8 cellular contexts compared by ENCODE assay signal in genomic region chr2:26245231-26245732, GRCh38. TPM values are rescaled to one million over a fixed set of nuclear protein-coding genes. Genes with fewer than 3 reads are reported as not detected.
DNase-seq lines count a peak whose midpoint lies in the region; ATAC-seq, FAIRE-seq and TF ChIP-seq lines count a peak whose summit lies in the region.

No MANE protein-coding gene starts in this region.

- TF ChIP-seq EP300 in SK-N-SH (IDR thresholded peaks at IDR 0.05; ENCODE audit: borderline replicate concordance in 1 of 2, low read depth in 1 of 2, low read length in 1 of 2) (no peak), GM12878 (IDR thresholded peaks at IDR 0.05; ENCODE audit: borderline replicate concordance in 1 of 2, control insufficient read depth in 1 of 2, low read depth in 2 of 2, low read length in 2 of 2) (no peak)

- peak overlapping the region; percentile 91 to 98 for H3K27ac ChIP-seq in SK-N-SH (ENCODE audit: low read depth in 2 of 2, low read length in 1 of 2)
- H3K27ac ChIP-seq in GM12878 (ENCODE audit: control insufficient read depth, insufficient read depth): peak overlapping the region; percentile 96

- intact Hi-C loops in GM12878 (cut with micrococcal nuclease; ENCODE audit: unreplicated experiment): loop anchor here (2.0 kb wide), 1 partner anchor 86 kb away; no protein-coding TSS in a partner anchor

- H3K27me3 ChIP-seq in SK-N-SH (ENCODE audit: insufficient read depth) (no peaks in the 10 kb centered on the region), GM12878 (replicated peaks in 1 of 2; ENCODE audit: control insufficient read depth in 2 of 2, insufficient read depth in 2 of 2, low read length in 1 of 2) (no peaks in the 10 kb centered on the region)

- peak overlapping the region; percentile 87 for H3K9ac ChIP-seq in SK-N-SH
- H3K9ac ChIP-seq in GM12878 (ENCODE audit: control insufficient read depth, insufficient read depth, low read length): peak overlapping the region; percentile 94

- in situ Hi-C loops in GM12878 (cut with MboI): no loop called here

- peak overlapping the region; percentile 97 for H2AFZ ChIP-seq in SK-N-SH (ENCODE audit: low read depth)
- H2AFZ ChIP-seq in GM12878 (ENCODE audit: control insufficient read depth, low read depth, low read length): peak overlapping the region; percentile 93

- peaks cover 9 to 11% of the 10 kb centered on the region in 2 experiments; a peak in 3 of 4 replicates for H3K4me1 ChIP-seq in SK-N-SH (ENCODE audit: control insufficient read depth in 1 of 2, insufficient read depth in 2 of 2, low read depth in 1 of 2, low read length in 1 of 2)
- H3K4me1 ChIP-seq in GM12878 (ENCODE audit: control insufficient read depth, insufficient read depth, low read length): peaks cover 16% of the 10 kb centered on the region

- SMC1A ChIA-PET in GM12878 (lab: Charles Lee; ENCODE audit: uncharacterized antibody, unreplicated experiment): interaction anchor here (0.5 to 8.9 kb wide), 11 partner anchors 9 to 360 kb away, joined by 3 to 71 read pairs (median 5); partner anchors contain the start of gene ADGRF3

- ATAC-seq in GM18873 (IDR thresholded peaks at IDR 0.05; ENCODE audit: low FRiP score, unreplicated experiment): peak; percentile 7
- ATAC-seq in HG03432 (IDR thresholded peaks at IDR 0.05; ENCODE audit: unreplicated experiment): peak; percentile 6
- peak; percentile 49 for ATAC-seq in GM12878

- WGBS in SK-N-SH (ENCODE audit: low lambda C conversion rate): under 1% methylated on average over 21 of the region's 21 CpGs
- WGBS in GM12878 (ENCODE audit: insufficient coverage, insufficient replicate concordance, low lambda C conversion rate, missing lambda C conversion rate): 1% methylated on average over 21 of the region's 21 CpGs

- H3K4me2 ChIP-seq in SK-N-SH: peak overlapping the region; percentile 89
- H3K4me2 ChIP-seq in GM12878 (ENCODE audit: control insufficient read depth, insufficient read depth): peak overlapping the region; percentile 82

- no peak for TF ChIP-seq POLR2A in GM12878 (IDR thresholded peaks at IDR 0.05; ENCODE audit: low read depth, low read length)

- FAIRE-seq in GM12878 (lab: Jason Lieb, UNC): no peak

- no peak for TF ChIP-seq CTCF in AG10803 (conservative IDR thresholded peaks at IDR 0.05; ENCODE audit: low read length)
- no peak for TF ChIP-seq CTCF in SK-N-SH (IDR thresholded peaks at IDR 0.05)
- TF ChIP-seq CTCF in GM12878 (IDR thresholded peaks at IDR 0.05 in 2 of 3, conservative IDR thresholded peaks at IDR 0.05 in 1 of 3; ENCODE audit: control insufficient read depth in 2 of 3, extremely low read depth in 1 of 3, insufficient read depth in 1 of 3, low read depth in 3 of 3, low read length in 3 of 3): no peak

- TF ChIP-seq RAD21 in SK-N-SH (IDR thresholded peaks at IDR 0.05; ENCODE audit: low read length) (no peak), GM12878 (IDR thresholded peaks at IDR 0.05; ENCODE audit: insufficient read depth, low read depth, low read length) (no peak)

- RAD21 ChIA-PET in GM12878 (lab: Charles Lee; ENCODE audit: unreplicated experiment): interaction anchor here (1.3 to 4.9 kb wide), 5 partner anchors 25 to 102 kb away, joined by 4 to 41 read pairs (median 5); partner anchors contain the start of genes ADGRF3 and SELENOI

- H3K9me3 ChIP-seq in SK-N-SH (no peaks in the 10 kb centered on the region), GM12878 (replicated peaks; ENCODE audit: control insufficient read depth, insufficient read depth, low read length) (no peaks in the 10 kb centered on the region; the same call in 2 of the 3 replicates)

- H3K79me2 ChIP-seq in SK-N-SH (ENCODE audit: insufficient read depth): peaks cover 96% of the 10 kb centered on the region
- H3K79me2 ChIP-seq in GM12878 (ENCODE audit: control insufficient read depth, insufficient read depth, low read length): peaks cover 93% of the 10 kb centered on the region

- H3K4me3 ChIP-seq in AG10803 (ENCODE audit: low read length): peak overlapping the region; percentile 99
- H3K4me3 ChIP-seq in SK-N-SH (ENCODE audit: low read depth in 2 of 2, low read length in 1 of 2): peak overlapping the region; percentile 83 to 91
- peak overlapping the region; percentile 92 for H3K4me3 ChIP-seq in GM12878

- DNase-seq in AG10803 (ENCODE audit: low read depth) (peak; percentile 19), SK-N-SH (peak; percentile 62), GM12878 (ENCODE audit: low read depth, low spot score) (peak; percentile 15), inferior parietal cortex (ENCODE audit: extremely low spot score) (peak; percentile 47), GM19238 (ENCODE audit: insufficient read length, low spot score) (no peak)
- DNase-seq in stimulated activated CD4-positive, alpha-beta T cell treated with anti-CD3 and anti-CD28 coated beads, Interleukin-15, amount 100 ng/mL, for 24 hours: peak; percentile 60

- H4K20me1 ChIP-seq in SK-N-SH (ENCODE audit: insufficient read depth): peaks cover 10% of the 10 kb centered on the region; the same call in 1 of the 2 replicates
- no peaks in the 10 kb centered on the region for H4K20me1 ChIP-seq in GM12878 (ENCODE audit: control insufficient read depth, insufficient read depth)

- POLR2A ChIA-PET in SK-N-SH (lab: Yijun Ruan, JAX): interaction anchor here (0.7 kb wide), 1 partner anchor 13 kb away, joined by 3 read pairs; no protein-coding TSS in a partner anchor
- POLR2A ChIA-PET in GM12878 (lab: Charles Lee): interaction anchor here (0.6 to 5.1 kb wide), 11 partner anchors 10 to 367 kb away, joined by 3 to 35 read pairs (median 6); partner anchors contain the start of genes ADGRF3, RAB10 and SELENOI

- H3K9me2 ChIP-seq in SK-N-SH: no peaks in the 10 kb centered on the region

- peaks cover 9% of the 10 kb centered on the region for H3F3A ChIP-seq in SK-N-SH (replicated peaks; ENCODE audit: insufficient read depth)

- TSS peak; percentile 70 for BruUV-seq in GM12878 (replicated peaks; lab: Mats Ljungman, UMichigan)

- H3K36me3 ChIP-seq in SK-N-SH (replicated peaks in 1 of 2; ENCODE audit: control insufficient read depth in 1 of 2, insufficient read depth in 2 of 2, low read length in 1 of 2) (no peaks in the 10 kb centered on the region), GM12878 (ENCODE audit: control insufficient read depth in 2 of 2, insufficient read depth in 2 of 2, low read length in 1 of 2) (no peaks in the 10 kb centered on the region)

- CTCF ChIA-PET in SK-N-SH (lab: Yijun Ruan, JAX): interaction anchor here (1.2 to 1.9 kb wide), 6 partner anchors 64 to 500 kb away, joined by 3 to 5 read pairs (median 4); no protein-coding TSS in a partner anchor
- CTCF ChIA-PET in GM12878 (lab: Yijun Ruan, JAX): interaction anchor here (1.4 to 2.9 kb wide), 3 partner anchors 15 to 84 kb away, joined by 3 to 12 read pairs (median 4); no protein-coding TSS in a partner anchor

TF ChIP-seq in GM12878, 131 proteins besides CTCF, POLR2A, EP300 and RAD21 (continues in another document):
- TF ChIP-seq SIX5 (IDR thresholded peaks at IDR 0.05; ENCODE audit: low read depth, low read length, severe bottlenecking) (no peak), NFXL1 (IDR thresholded peaks at IDR 0.05; ENCODE audit: borderline replicate concordance) (no peak), SREBF2 (IDR thresholded peaks at IDR 0.05; ENCODE audit: low read length) (no peak), NBN (IDR thresholded peaks at IDR 0.05) (no peak; the same call in 1 of the 2 replicates), ATF7 (IDR thresholded peaks at IDR 0.05; ENCODE audit: low read depth) (peak; percentile 88), ZBED1 (IDR thresholded peaks at IDR 0.05; ENCODE audit: borderline replicate concordance) (0 out of 2 replicates have a peak, but pooled peaks have one; percentile 4)

RNA-seq across cellular contexts. Expression of gene HADHB, which starts 0.5 kb away (rescaled TPM):
- 108 and 137 TPM in 2 replicates for polyA plus RNA-seq in SK-N-SH (2012; rRNA removed)
- polyA plus RNA-seq in SK-N-SH (2012; cell fraction: cytosol; rRNA removed): 133 and 137 TPM in 2 replicates
- 71.1 and 111 TPM in 2 replicates for polyA plus RNA-seq in SK-N-SH (2012; cell fraction: nucleus; rRNA removed)
- 148 and 151 TPM in 2 replicates for total RNA-seq in GM12878 (2013; cell fraction: nucleolus; rRNA removed)
- 53.7 and 67.3 TPM in 2 replicates for total RNA-seq in GM12878 (2014; rRNA removed)
- 68.8 and 69.3 TPM in 2 replicates for total RNA-seq in GM12878 (2014; rRNA removed; fragmentation: Illumina TruSeq; extraction: Trizol)
- 73.5 and 78.6 TPM in 2 replicates for total RNA-seq in GM12878 (2021)
- polyA plus RNA-seq in GM12878 (2011; ENCODE audit: low read depth): 51.6 TPM
- 123 and 161 TPM in 2 replicates for polyA plus RNA-seq in GM12878 (2011; rRNA removed)
- 98.4 and 125 TPM in 2 replicates for polyA plus RNA-seq in GM12878 (2011; cell fraction: cytosol; rRNA removed)
- 86.4 and 86.8 TPM in 2 replicates for polyA plus RNA-seq in GM12878 (2011; cell fraction: nucleus; rRNA removed)
- polyA plus RNA-seq in GM12878 (2012): 51.4 and 70.3 TPM in 2 replicates
- 67.0 and 76.4 TPM in 2 replicates for polyA plus RNA-seq in GM12878 (2014; fragmentation: Illumina TruSeq; extraction: Trizol)
- polyA plus RNA-seq in GM12878 (2014; fragmentation: Nextera tagmentation; extraction: Ambion mirVana): 100 to 1,000 TPM; 107 to 145 TPM
- polyA plus RNA-seq in GM12878 (2014; rRNA removed): 60.7 and 68.6 TPM in 2 replicates
- polyA plus RNA-seq in GM12878 (2016; fragmentation: Nextera tagmentation; extraction: Ambion mirVana): 100 to 1,000 TPM in 1 of 2 experiments, 10 to 100 TPM in 1; 97.5 to 104 TPM
- polyA minus RNA-seq in GM12878 (2011; rRNA and poly(A)+ RNA removed): 145 and 159 TPM in 2 replicates
- 24.9 and 31.3 TPM in 2 replicates for polyA minus RNA-seq in GM12878 (2011; cell fraction: cytosol; rRNA and poly(A)+ RNA removed)
- 29.4 and 49.3 TPM in 2 replicates for polyA minus RNA-seq in GM12878 (2011; cell fraction: nucleus; rRNA and poly(A)+ RNA removed)

RNA-seq across cellular contexts. Expression of gene HADHA, which starts 0.8 kb away (rescaled TPM):
- polyA plus RNA-seq in SK-N-SH (2012; rRNA removed) (64.3 and 69.9 TPM in 2 replicates), GM12878 (2011; rRNA removed) (194 and 208 TPM in 2 replicates), GM12878 (2014; fragmentation: Illumina TruSeq; extraction: Trizol) (207 and 221 TPM in 2 replicates), GM12878 (2014; fragmentation: Nextera tagmentation; extraction: Ambion mirVana) (100 to 1,000 TPM; 109 to 144 TPM), GM12878 (2014; rRNA removed) (114 and 125 TPM in 2 replicates), GM12878 (2016; fragmentation: Nextera tagmentation; extraction: Ambion mirVana) (100 to 1,000 TPM; 187 to 190 TPM)
- 70.6 and 71.0 TPM in 2 replicates for polyA plus RNA-seq in SK-N-SH (2012; cell fraction: cytosol; rRNA removed)
- 57.8 and 66.5 TPM in 2 replicates for polyA plus RNA-seq in SK-N-SH (2012; cell fraction: nucleus; rRNA removed)
- 66.8 and 68.7 TPM in 2 replicates for total RNA-seq in GM12878 (2013; cell fraction: nucleolus; rRNA removed)
- total RNA-seq in GM12878 (2014; rRNA removed) (158 and 175 TPM in 2 replicates), GM12878 (2014; rRNA removed; fragmentation: Illumina TruSeq; extraction: Trizol) (170 TPM in 2 replicates), GM12878 (2021) (160 and 161 TPM in 2 replicates)
- 104 TPM for polyA plus RNA-seq in GM12878 (2011; ENCODE audit: low read depth)
- polyA plus RNA-seq in GM12878 (2011; cell fraction: cytosol; rRNA removed): 157 and 181 TPM in 2 replicates
- polyA plus RNA-seq in GM12878 (2011; cell fraction: nucleus; rRNA removed): 110 and 115 TPM in 2 replicates
- 108 and 139 TPM in 2 replicates for polyA plus RNA-seq in GM12878 (2012)
- polyA minus RNA-seq in GM12878 (2011; rRNA and poly(A)+ RNA removed): 204 and 208 TPM in 2 replicates
- 79.4 and 89.2 TPM in 2 replicates for polyA minus RNA-seq in GM12878 (2011; cell fraction: cytosol; rRNA and poly(A)+ RNA removed)
- polyA minus RNA-seq in GM12878 (2011; cell fraction: nucleus; rRNA and poly(A)+ RNA removed): 32.5 and 45.4 TPM in 2 replicates
